In the genomic region with DNA sequence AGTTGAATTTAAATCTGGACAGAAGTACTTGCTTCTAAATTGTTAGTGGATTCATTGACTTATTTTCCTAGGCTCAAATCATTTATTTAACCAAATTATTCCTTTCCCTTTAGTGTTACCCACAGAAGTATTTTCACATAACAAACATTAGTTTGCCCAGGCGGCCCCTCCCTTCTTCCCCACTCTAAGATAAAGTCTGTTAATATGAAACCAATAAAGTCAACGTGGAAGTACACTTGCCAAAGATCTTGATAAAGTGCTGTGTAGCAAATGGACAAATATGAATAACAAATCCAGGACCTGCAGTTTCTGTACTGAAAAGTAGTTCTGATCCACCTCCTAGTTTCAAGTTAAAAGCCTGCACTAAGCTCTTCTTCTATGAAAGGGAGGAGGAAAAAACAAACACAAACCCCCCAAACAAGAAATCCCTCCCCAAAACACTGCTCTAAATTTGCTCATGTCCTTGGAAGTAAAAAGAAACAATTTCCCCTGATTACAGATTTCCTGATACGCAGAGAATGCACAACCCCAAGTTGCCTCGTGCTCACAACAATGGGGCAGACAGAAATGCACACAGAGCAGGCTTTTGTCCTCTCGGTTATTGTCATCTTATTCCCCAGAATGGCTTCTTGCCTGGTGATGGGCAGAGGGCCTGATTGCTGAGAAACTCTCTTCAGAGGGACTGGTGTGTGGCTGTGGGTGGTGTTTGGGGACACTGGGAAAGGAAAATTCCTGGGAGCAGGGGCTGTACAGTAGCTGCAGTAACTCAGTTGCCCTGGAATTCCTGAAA, we compare ENCODE assay signal across 10 cellular contexts. TPM values are rescaled to one million over a fixed set of nuclear protein-coding genes. Genes with fewer than 3 reads are reported as not detected.
DNase-seq lines count a peak whose midpoint lies in the region; ATAC-seq and TF ChIP-seq lines count a peak whose summit lies in the region.
"Had no signal": no experiment of that assay in that cellular context is flagged by ENCODE, and none has a peak within 500 bp of the region (broad histone marks: within the 10 kb centered on the region; RNA-seq: fewer than 3 reads in every experiment).

No MANE protein-coding gene starts in this region.

- no peaks in the 10 kb centered on the region for H3K9me3 ChIP-seq in heart left ventricle
- H3K9me3 ChIP-seq in right atrium auricular region: no peaks in the 10 kb centered on the region
- no peaks in the 10 kb centered on the region for H3K9me3 ChIP-seq in thymus (ENCODE audit: control insufficient read depth)
- H3K9me3 ChIP-seq: psoas muscle had no signal

- H3K27ac ChIP-seq in heart left ventricle: peak overlapping the region in 7 of 12 donors; percentile 6 to 81 (median 43)
- peak overlapping the region in 1 of 2 donors; percentile 5 for H3K27ac ChIP-seq in right atrium auricular region
- peak overlapping the region; percentile 85 for H3K27ac ChIP-seq in thymus (ENCODE audit: low read depth)
- H3K27ac ChIP-seq: psoas muscle had no signal

- no peaks in the 10 kb centered on the region for H3K36me3 ChIP-seq in heart left ventricle
- no peaks in the 10 kb centered on the region for H3K36me3 ChIP-seq in right atrium auricular region
- H3K36me3 ChIP-seq in thymus (ENCODE audit: control insufficient read depth, insufficient read depth): no peaks in the 10 kb centered on the region

- WGBS in heart left ventricle, 4 donors: 38 to 52% (median 42%) methylated on average over 5 of the region's 5 CpGs
- 56% methylated on average over 5 of the region's 5 CpGs for WGBS in thymus

- no peak for DNase-seq in heart left ventricle
- no peak for DNase-seq in right atrium auricular region (ENCODE audit: low spot score)
- DNase-seq in activated naive CD4-positive, alpha-beta T cell treated with anti-CD3 and anti-CD28 coated beads, Interleukin-2, amount 50 U/mL, for 72 hours (ENCODE audit: low spot score in 2 of 2): no peak
- DNase-seq in medulla oblongata (ENCODE audit: extremely low spot score): peak; percentile 85
- DNase-seq in cerebellar cortex (ENCODE audit: low spot score): no peak
- DNase-seq: psoas muscle had no signal

- TF ChIP-seq POLR2A in heart left ventricle (IDR thresholded peaks at IDR 0.05): no peak

- H3K27me3 ChIP-seq in heart left ventricle: peaks cover 0 to 11% (median 0%) of the 10 kb centered on the region in 9 donors
- H3K27me3 ChIP-seq in right atrium auricular region: no peaks in the 10 kb centered on the region
- H3K27me3 ChIP-seq in thymus (ENCODE audit: control insufficient read depth, insufficient read depth): no peaks in the 10 kb centered on the region

- H3K27ac Mint-ChIP-seq in activated naive CD4-positive, alpha-beta T cell treated with anti-CD3 and anti-CD28 coated beads, Interleukin-2, amount 50 U/mL, for 72 hours: peak overlapping the region; percentile 97 to 98

- no peak for TF ChIP-seq CTCF in heart left ventricle (IDR thresholded peaks at IDR 0.05)
- no peak for TF ChIP-seq CTCF in right atrium auricular region (IDR thresholded peaks at IDR 0.05)

- peaks cover 4 to 10% of the 10 kb centered on the region in 2 donors for H3K36me3 Mint-ChIP-seq in activated naive CD4-positive, alpha-beta T cell treated with anti-CD3 and anti-CD28 coated beads, Interleukin-2, amount 50 U/mL, for 72 hours

- H3K4me1 ChIP-seq in heart left ventricle: peaks cover 0 to 59% (median 11%) of the 10 kb centered on the region in 12 donors
- peaks cover 0 to 12% of the 10 kb centered on the region in 2 donors for H3K4me1 ChIP-seq in right atrium auricular region
- peaks cover 5% of the 10 kb centered on the region for H3K4me1 ChIP-seq in thymus (ENCODE audit: control insufficient read depth, insufficient read depth, low read length)
- H3K4me1 ChIP-seq: psoas muscle had no signal

- ATAC-seq in heart left ventricle: no peak
- ATAC-seq in activated naive CD4-positive, alpha-beta T cell treated with anti-CD3 and anti-CD28 coated beads, Interleukin-2, amount 50 U/mL, for 72 hours: no peak
- no peak for ATAC-seq in HG02852 (IDR thresholded peaks at IDR 0.05; ENCODE audit: unreplicated experiment)
- no peak for ATAC-seq in HG03460 (IDR thresholded peaks at IDR 0.05; ENCODE audit: unreplicated experiment)
- ATAC-seq: psoas muscle had no signal

- intact Hi-C loops in heart left ventricle (cut with DNase I): loop anchor here in 1 of 10 donors (10.0 kb wide), 1 partner anchor 97 kb away; no protein-coding TSS in a partner anchor

- H3K4me3 ChIP-seq in heart left ventricle: no peak overlapping the region
- no peak overlapping the region for H3K4me3 ChIP-seq in right atrium auricular region
- H3K4me3 ChIP-seq in thymus (ENCODE audit: low read length): no peak overlapping the region
- H3K4me3 ChIP-seq: psoas muscle had no signal

- H3K9me3 Mint-ChIP-seq in activated naive CD4-positive, alpha-beta T cell treated with anti-CD3 and anti-CD28 coated beads, Interleukin-2, amount 50 U/mL, for 72 hours: no peaks in the 10 kb centered on the region

RNA-seq across cellular contexts. Expression of gene TMSB4X, which starts 23.2 kb away (rescaled TPM):
- 1,000 to 10,000 TPM in 4 of 9 donors, 100 to 1,000 TPM in 5; 689 to 3,543 (median 935) TPM for total RNA-seq in heart left ventricle
- polyA plus RNA-seq in heart left ventricle: 1,000 to 10,000 TPM; 1,893 to 1,976 TPM
- 1,000 to 10,000 TPM; 1,780 to 2,397 TPM for total RNA-seq in right atrium auricular region
- over 10,000 TPM in 1 of 2 donors, 1,000 to 10,000 TPM in 1; 8,550 to 11,762 TPM for total RNA-seq in activated naive CD4-positive, alpha-beta T cell treated with anti-CD3 and anti-CD28 coated beads, Interleukin-2, amount 50 U/mL, for 72 hours
- 12,473 TPM for polyA plus RNA-seq in thymus

RNA-seq across cellular contexts. Expression of gene FAM9C, which starts 46.3 kb away (rescaled TPM):
- 1 to 10 TPM in 1 of 9 donors, under 1 TPM in 5, not detected in 3; 0.20 to 2.6 (median 0.34) TPM for total RNA-seq in heart left ventricle
- polyA plus RNA-seq in heart left ventricle: not detected
- total RNA-seq in right atrium auricular region: not detected
- under 1 TPM in 1 of 2 donors, not detected in 1; 0.41 TPM for total RNA-seq in activated naive CD4-positive, alpha-beta T cell treated with anti-CD3 and anti-CD28 coated beads, Interleukin-2, amount 50 U/mL, for 72 hours
- 0.07 TPM for polyA plus RNA-seq in thymus
- total RNA-seq: NCI-H460 had no signal
- polyA plus RNA-seq: psoas muscle had no signal
